ENCODE assay signal across 23 cellular contexts in the genomic region with DNA sequence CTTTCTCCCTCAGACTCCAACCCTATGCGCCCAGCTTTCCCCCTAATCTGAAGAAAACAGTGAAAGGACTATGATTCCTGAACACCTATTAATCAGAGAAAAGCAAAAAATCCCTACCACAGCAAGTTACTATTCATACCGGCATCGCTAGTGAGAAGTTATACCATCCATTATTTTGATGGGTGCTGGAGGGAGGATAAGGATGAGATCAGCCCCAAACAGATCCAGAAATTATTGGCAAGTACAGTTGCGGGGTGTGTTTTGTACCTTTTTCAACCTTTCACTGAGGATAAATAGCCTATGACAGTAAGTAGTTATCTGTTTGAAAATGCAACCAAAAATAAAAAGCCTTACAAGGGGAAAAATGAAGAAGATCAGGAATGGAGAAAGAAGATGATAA. TPM values are rescaled to one million over a fixed set of nuclear protein-coding genes. Genes with fewer than 3 reads are reported as not detected.
"Had no signal": no experiment of that assay in that cellular context is flagged by ENCODE, and none has a peak within 500 bp of the region (broad histone marks: within the 10 kb centered on the region; RNA-seq: fewer than 3 reads in every experiment).

No MANE protein-coding gene starts in this region.

- H3K36me3 ChIP-seq: prostate gland, right lobe of liver, spleen, thyroid gland had no signal

- DNase-seq: effector CD4-positive, alpha-beta T cell; erythroblast; foreskin melanocyte; heart left ventricle; hippocampal formation; kidney glomerular epithelial cell; occipital lobe; retina; right lobe of liver; spleen; stimulated activated CD4-positive, alpha-beta T cell treated with anti-CD3 and anti-CD28 coated beads, Interleukin-15, amount 100 ng/mL, for 24 hours; stimulated activated CD4-positive, alpha-beta T cell treated with anti-CD3 and anti-CD28 coated beads, Interleukin-1b, Interleukin-23, amount 100 ng/mL, for 48 hours; stimulated activated CD4-positive, alpha-beta T cell treated with anti-CD3 and anti-CD28 coated beads, Interleukin-4, amount 100 ng/mL, for 4 hours; stimulated activated naive B cell treated with anti-CD40 and anti-IgM and Interleukin-4, amounts not matched to agents 10 μg/mL and 1 μg/mL and 100 μg/mL, for 72 hours; stimulated activated naive CD8-positive, alpha-beta T cell treated with anti-CD3 and anti-CD28 coated beads, Interleukin-15, amount 100 ng/mL, for 72 hours; substantia nigra; thyroid gland had no signal

- H3K27ac ChIP-seq: coronary artery, heart left ventricle, parathyroid adenoma, prostate gland, right lobe of liver, spleen, thyroid gland had no signal

- H3K27me3 ChIP-seq: heart left ventricle, right lobe of liver, spleen, thyroid gland had no signal

- H3K4me1 Mint-ChIP-seq: stimulated activated naive B cell treated with anti-CD40 and anti-IgM and Interleukin-4, amounts not matched to agents 10 μg/mL and 1 μg/mL and 100 μg/mL, for 72 hours; stimulated activated naive CD8-positive, alpha-beta T cell treated with anti-CD3 and anti-CD28 coated beads, Interleukin-15, amount 100 ng/mL, for 72 hours had no signal

- H3K79me2 ChIP-seq: parathyroid adenoma had no signal

- H3K9me3 ChIP-seq: prostate gland, right lobe of liver, thyroid gland had no signal

- H3K4me3 ChIP-seq: coronary artery, heart left ventricle, prostate gland, right lobe of liver, spleen, thyroid gland had no signal

- H3K27ac Mint-ChIP-seq: natural killer cell treated with Interleukin-12 subunit alpha and Interleukin-12 subunit beta and Interleukin-15 and Interleukin-18, amount 100 ng/mL, for 72 hours; stimulated activated naive B cell treated with anti-CD40 and anti-IgM and Interleukin-4, amounts not matched to agents 10 μg/mL and 1 μg/mL and 100 μg/mL, for 72 hours; stimulated activated naive CD8-positive, alpha-beta T cell treated with anti-CD3 and anti-CD28 coated beads, Interleukin-15, amount 100 ng/mL, for 72 hours; type B pancreatic cell had no signal

- H3K4me1 ChIP-seq: prostate gland, right lobe of liver, spleen had no signal

- H3K36me3 Mint-ChIP-seq: natural killer cell treated with Interleukin-12 subunit alpha and Interleukin-12 subunit beta and Interleukin-15 and Interleukin-18, amount 100 ng/mL, for 72 hours; stimulated activated naive B cell treated with anti-CD40 and anti-IgM and Interleukin-4, amounts not matched to agents 10 μg/mL and 1 μg/mL and 100 μg/mL, for 72 hours; type B pancreatic cell had no signal

- H3K9ac ChIP-seq: parathyroid adenoma had no signal

- H3K4me3 Mint-ChIP-seq: endodermal cell; natural killer cell treated with Interleukin-12 subunit alpha and Interleukin-12 subunit beta and Interleukin-15 and Interleukin-18, amount 100 ng/mL, for 72 hours; stimulated activated naive B cell treated with anti-CD40 and anti-IgM and Interleukin-4, amounts not matched to agents 10 μg/mL and 1 μg/mL and 100 μg/mL, for 72 hours; stimulated activated naive CD8-positive, alpha-beta T cell treated with anti-CD3 and anti-CD28 coated beads, Interleukin-15, amount 100 ng/mL, for 72 hours; type B pancreatic cell had no signal

- H3K27me3 Mint-ChIP-seq: natural killer cell treated with Interleukin-12 subunit alpha and Interleukin-12 subunit beta and Interleukin-15 and Interleukin-18, amount 100 ng/mL, for 72 hours; stimulated activated naive B cell treated with anti-CD40 and anti-IgM and Interleukin-4, amounts not matched to agents 10 μg/mL and 1 μg/mL and 100 μg/mL, for 72 hours; stimulated activated naive CD8-positive, alpha-beta T cell treated with anti-CD3 and anti-CD28 coated beads, Interleukin-15, amount 100 ng/mL, for 72 hours; type B pancreatic cell had no signal

- H3K9me3 Mint-ChIP-seq: endodermal cell, type B pancreatic cell had no signal

RNA-seq across cellular contexts. Expression of a gene that starts 59.9 kb away (rescaled TPM):
- total RNA-seq: natural killer cell treated with Interleukin-12 subunit alpha and Interleukin-12 subunit beta and Interleukin-15 and Interleukin-18, amount 100 ng/mL, for 72 hours had no signal
